Comparison of ENCODE assay signal across 22 cellular contexts in the genomic region with DNA sequence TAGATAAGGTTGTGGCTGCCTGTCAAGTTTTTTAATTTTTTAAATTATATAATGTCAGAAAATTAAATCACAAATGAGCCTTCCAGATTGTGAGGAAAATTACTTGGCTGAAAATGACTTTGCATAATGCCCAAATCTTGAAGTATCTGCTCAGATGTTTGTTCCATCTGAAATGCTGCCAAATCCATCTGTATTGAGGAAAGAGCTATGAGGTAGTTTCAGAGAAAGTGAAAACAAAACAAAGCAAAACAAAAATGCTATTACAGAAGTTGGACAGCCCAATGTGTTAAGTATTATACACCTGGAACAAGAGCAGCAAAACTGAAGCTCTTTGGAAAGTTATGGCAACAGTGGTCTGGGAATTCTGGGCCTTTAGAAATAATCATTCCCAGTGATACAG. TPM values are rescaled to one million over a fixed set of nuclear protein-coding genes. Genes with fewer than 3 reads are reported as not detected.
DNase-seq lines count a peak whose midpoint lies in the region; ATAC-seq, FAIRE-seq and TF ChIP-seq lines count a peak whose summit lies in the region.
"Had no signal": no experiment of that assay in that cellular context is flagged by ENCODE, and none has a peak within 500 bp of the region (broad histone marks: within the 10 kb centered on the region; RNA-seq: fewer than 3 reads in every experiment).

No MANE protein-coding gene starts in this region.

- no peaks in the 10 kb centered on the region for H3K36me3 ChIP-seq in endothelial cell of umbilical vein (ENCODE audit: control insufficient read depth in 2 of 2, extremely low read depth in 1 of 2, insufficient read depth in 2 of 2, low read length in 2 of 2)
- H3K36me3 ChIP-seq: BLaER1 treated with 17β-estradiol and CSF1 and Interleukin-3, amounts not matched to agents 10 nM and 100 nM; Peyer's patch had no signal

- no peak overlapping the region for H2AFZ ChIP-seq in endothelial cell of umbilical vein (ENCODE audit: low read depth, low read length)
- H2AFZ ChIP-seq: GM23248 had no signal

- DNase-seq in left ventricle myocardium superior (no peak), Right ventricle myocardium superior (no peak), endothelial cell of umbilical vein (ENCODE audit: low read depth, low spot score) (peak; percentile 31), iris pigment epithelial cell (ENCODE audit: low read depth) (peak; percentile 68), iPS-NIHi11 (ENCODE audit: low spot score) (no peak), H4 (ENCODE audit: low spot score) (no peak), dorsolateral prefrontal cortex (no peak)
- DNase-seq: DMS79 treated with DMSO at 0.1 percent for 48 hours; GM23248; NCI-H1105; NCI-H2081; NCI-H2171 treated with DMSO at 0.1 percent for 48 hours; NCI-H510A; NCI-H748 treated with DMSO at 0.1 percent for 48 hours; NK-92 treated with Interleukin-12 subunit alpha and Interleukin-12 subunit beta, amount 100 ng/mL, for 24 hours; Peyer's patch had no signal

- no peak for TF ChIP-seq POLR2A in endothelial cell of umbilical vein (IDR thresholded peaks at IDR 0.05; ENCODE audit: low read depth, low read length)

- CTCF ChIA-PET in endothelial cell of umbilical vein (lab: Charles Lee) = interaction anchor here (1.0 to 1.8 kb wide), 2 partner anchors 15 to 23 kb away, joined by 3 to 4 read pairs; partner anchors contain the start of gene GUCY1B1

- no peak overlapping the region for H3K9ac ChIP-seq in endothelial cell of umbilical vein (replicated peaks; ENCODE audit: extremely low read depth, insufficient read depth, low read length)
- H3K9ac ChIP-seq: BLaER1 treated with 17β-estradiol and CSF1 and Interleukin-3, amounts not matched to agents 10 nM and 100 nM; GM23248 had no signal

- intact Hi-C loops in left ventricle myocardium superior (cut with micrococcal nuclease) (no loop called here), Right ventricle myocardium superior (cut with DNase I) (no loop called here), endothelial cell of umbilical vein (cut with micrococcal nuclease) (no loop called here), dorsolateral prefrontal cortex (cut with DNase I) (no loop called here)

- no peaks in the 10 kb centered on the region for H3K9me1 ChIP-seq in endothelial cell of umbilical vein (replicated peaks; ENCODE audit: control insufficient read depth, extremely low read depth, insufficient read depth, low read length)

- TF ChIP-seq CTCF in endothelial cell of umbilical vein (IDR thresholded peaks at IDR 0.05; ENCODE audit: extremely low read depth in 1 of 2, insufficient read depth in 1 of 2, low read depth in 1 of 2, low read length in 2 of 2) = no peak
- TF ChIP-seq CTCF in dorsolateral prefrontal cortex (IDR thresholded peaks at IDR 0.05 in 54 of 56, conservative IDR thresholded peaks at IDR 0.05 in 2 of 56; ENCODE audit: low read depth in 1 of 56, partially characterized antibody in 56 of 56) = no peak

- no peaks in the 10 kb centered on the region for H3K4me1 ChIP-seq in endothelial cell of umbilical vein (ENCODE audit: control insufficient read depth, extremely low read depth, insufficient read depth, low read length)
- H3K4me1 ChIP-seq: BLaER1 treated with 17β-estradiol and CSF1 and Interleukin-3, amounts not matched to agents 10 nM and 100 nM; Peyer's patch had no signal

- H3K4me3 ChIP-seq in endothelial cell of umbilical vein (replicated peaks in 1 of 3; ENCODE audit: insufficient read depth in 1 of 3, low read depth in 1 of 3, low read length in 3 of 3) (no peak overlapping the region), dorsolateral prefrontal cortex (no peak overlapping the region)
- H3K4me3 ChIP-seq: BLaER1 treated with 17β-estradiol and CSF1 and Interleukin-3, amounts not matched to agents 10 nM and 100 nM; GM23248; Peyer's patch had no signal

- no peak overlapping the region for H3K4me2 ChIP-seq in endothelial cell of umbilical vein (ENCODE audit: insufficient read depth, low read length)
- H3K4me2 ChIP-seq: BLaER1 treated with 17β-estradiol and CSF1 and Interleukin-3, amounts not matched to agents 10 nM and 100 nM had no signal

- FAIRE-seq in endothelial cell of umbilical vein (lab: Jason Lieb, UNC) = no peak
- FAIRE-seq: A204.1, G401.6, GM19239 had no signal

- H3K27ac ChIP-seq in endothelial cell of umbilical vein (ENCODE audit: insufficient read depth, low read depth, low read length) = no peak overlapping the region
- H3K27ac ChIP-seq in dorsolateral prefrontal cortex = no peak overlapping the region
- H3K27ac ChIP-seq: BLaER1 treated with 17β-estradiol and CSF1 and Interleukin-3, amounts not matched to agents 10 nM and 100 nM; GM23248; Peyer's patch had no signal

- BruUV-seq in endothelial cell of umbilical vein (replicated peaks; lab: Mats Ljungman, UMichigan) = no TSS peak

- POLR2A ChIA-PET in endothelial cell of umbilical vein (lab: Charles Lee) = no interaction called here

- ATAC-seq in left ventricle myocardium superior = peak; percentile 24
- ATAC-seq in Right ventricle myocardium superior (ENCODE audit: poor library complexity) = no peak
- no peak for ATAC-seq in HG02610 (IDR thresholded peaks at IDR 0.05; ENCODE audit: unreplicated experiment)
- ATAC-seq: HCT116 had no signal

- H3K79me2 ChIP-seq in endothelial cell of umbilical vein (ENCODE audit: control insufficient read depth, insufficient read depth, low read length) = no peaks in the 10 kb centered on the region

- no peaks in the 10 kb centered on the region for H3K27me3 ChIP-seq in endothelial cell of umbilical vein (ENCODE audit: control insufficient read depth in 2 of 2, insufficient read depth in 2 of 2, low read length in 2 of 2)
- no peaks in the 10 kb centered on the region for H3K27me3 ChIP-seq in dorsolateral prefrontal cortex
- H3K27me3 ChIP-seq: BLaER1 treated with 17β-estradiol and CSF1 and Interleukin-3, amounts not matched to agents 10 nM and 100 nM; Peyer's patch had no signal

- no peaks in the 10 kb centered on the region for H3K9me3 ChIP-seq in endothelial cell of umbilical vein (replicated peaks; ENCODE audit: control insufficient read depth, insufficient read depth, low read length)
- H3K9me3 ChIP-seq: BLaER1 treated with 17β-estradiol and CSF1 and Interleukin-3, amounts not matched to agents 10 nM and 100 nM; Peyer's patch had no signal

- dilution Hi-C loops in endothelial cell of umbilical vein (cut with MboI; ENCODE audit: extremely low pct_ligation_motif_present, low sequenced_read_pairs) = no loop called here

- H4K20me1 ChIP-seq in endothelial cell of umbilical vein (replicated peaks; ENCODE audit: control insufficient read depth, extremely low read depth, insufficient read depth, low read length) = no peaks in the 10 kb centered on the region
- H4K20me1 ChIP-seq: BLaER1 treated with 17β-estradiol and CSF1 and Interleukin-3, amounts not matched to agents 10 nM and 100 nM had no signal

TF ChIP-seq in endothelial cell of umbilical vein, 7 proteins besides CTCF, POLR2A, EP300 and RAD21:
- TF ChIP-seq MYC (IDR thresholded peaks at IDR 0.05; ENCODE audit: low read depth, low read length) (no peak), MAX (IDR thresholded peaks at IDR 0.05; ENCODE audit: insufficient read depth, insufficient read length) (no peak), GATA2 (IDR thresholded peaks at IDR 0.05; ENCODE audit: insufficient read depth, insufficient read length, low read depth, low read length) (no peak), JUN (IDR thresholded peaks at IDR 0.05; ENCODE audit: borderline replicate concordance, insufficient read depth, insufficient read length, low read depth) (no peak), POLR2AphosphoS5 (IDR thresholded peaks at IDR 0.05; ENCODE audit: insufficient read depth, low read depth, low read length) (no peak), EZH2 (IDR thresholded peaks at IDR 0.05; ENCODE audit: borderline replicate concordance, low read depth, low read length, severe bottlenecking) (no peak), FOS (IDR thresholded peaks at IDR 0.05; ENCODE audit: borderline replicate concordance, insufficient read depth, low read length) (no peak)

RNA-seq across cellular contexts. Expression of gene GUCY1B1, which starts 23.3 kb away (rescaled TPM):
- total RNA-seq in left ventricle myocardium superior (31.3 TPM), Right ventricle myocardium superior (25.1 TPM), endothelial cell of umbilical vein (4.7 and 7.0 TPM in 2 replicates), dorsolateral prefrontal cortex (100 to 1,000 TPM in 56 of 120 experiments, 10 to 100 TPM in 64; 31.4 to 153 (median 98.2) TPM)
- 1.7 and 1.9 TPM in 2 replicates for polyA plus RNA-seq in endothelial cell of umbilical vein
- polyA plus RNA-seq in endothelial cell of umbilical vein (2011; cell fraction: cytosol; rRNA removed) = 1.8 and 2.2 TPM in 2 replicates
- polyA plus RNA-seq in endothelial cell of umbilical vein (2011; cell fraction: nucleus; rRNA removed) = 2.0 and 2.1 TPM in 2 replicates
- 0.10 and 0.33 TPM in 2 replicates for polyA plus RNA-seq in endothelial cell of umbilical vein (2012)
- 5.3 and 5.5 TPM in 2 replicates for polyA minus RNA-seq in endothelial cell of umbilical vein
- polyA minus RNA-seq in endothelial cell of umbilical vein (2011; cell fraction: cytosol; rRNA and poly(A)+ RNA removed) = not detected
- polyA minus RNA-seq in endothelial cell of umbilical vein (2011; cell fraction: nucleus; rRNA and poly(A)+ RNA removed) = 1.5 and 2.8 TPM in 2 replicates
- 10.4 and 13.0 TPM in 2 replicates for total RNA-seq in H4 (2014; rRNA removed; shearing (Covaris generic))

Comparison
In these comparisons a context has a peak if more than half of its experiments do, and no peak if none do; other contexts are left out.
1. DNase-seq: peak in endothelial cell of umbilical vein (single experiment) and iris pigment epithelial cell (single experiment); none in left ventricle myocardium superior (single experiment), Right ventricle myocardium superior (single experiment), iPS-NIHi11 (single experiment), H4 (single experiment) and dorsolateral prefrontal cortex (0 of 10).